In the genomic region with DNA sequence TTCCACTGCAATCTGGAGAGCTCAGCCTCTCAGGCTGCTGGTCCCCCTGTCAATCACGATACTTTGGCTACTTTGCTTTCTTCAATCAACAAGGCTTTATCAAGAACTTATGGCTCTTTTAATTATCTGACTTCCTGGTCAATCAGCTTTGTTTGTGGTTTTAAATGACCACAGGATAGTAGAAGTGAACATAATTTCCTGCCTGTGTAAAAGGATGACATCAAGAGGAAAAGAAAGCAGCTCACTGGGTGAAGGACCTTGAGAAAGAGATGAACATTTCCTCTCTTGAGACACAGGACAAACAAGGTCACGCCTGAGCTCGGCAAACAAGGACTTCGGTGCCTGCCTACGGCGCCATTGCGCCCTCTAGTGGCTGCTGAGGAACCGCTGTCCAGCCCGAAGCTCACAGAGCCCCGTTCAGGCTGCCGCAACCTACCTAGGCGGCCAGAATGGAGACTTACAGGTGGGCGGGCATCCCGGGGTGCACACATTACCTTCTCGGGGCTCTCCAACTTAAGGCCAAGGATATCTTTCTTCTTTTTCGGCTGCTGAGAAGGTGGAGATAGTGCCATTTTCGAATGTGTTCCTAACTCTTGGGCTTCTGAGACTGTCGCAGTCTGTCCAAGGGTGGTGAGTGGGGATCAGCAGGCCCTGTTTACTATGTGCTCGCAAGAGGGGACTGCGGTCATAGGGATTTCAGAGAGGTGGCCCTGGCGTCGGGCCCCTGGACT, we compare ENCODE assay signal across 8 cellular contexts. TPM values are rescaled to one million over a fixed set of nuclear protein-coding genes. Genes with fewer than 3 reads are reported as not detected.
DNase-seq lines count a peak whose midpoint lies in the region; ATAC-seq and TF ChIP-seq lines count a peak whose summit lies in the region.

No MANE protein-coding gene starts in this region.

- DNase-seq in ELF-1 (ENCODE audit: low read depth, low spot score) (peak; percentile 91), GOT3 (lab: John Stamatoyannopoulos, UW) (peak; percentile 45), SJCRH30 (peak; percentile 63 to 84), osteoblast (ENCODE audit: insufficient read length, low spot score, missing footprints) (peak; percentile 98), suprapubic skin (ENCODE audit: low spot score in 2 of 2) (peak; percentile 93 to 95)
- peak; percentile 82 for DNase-seq in activated gamma-delta T cell treated with anti-CD3 and anti-CD28 coated beads, Interleukin-2, amount 50 U/mL, for 16 hours (ENCODE audit: low read depth)

- peak; percentile 92 for ATAC-seq in gastroesophageal sphincter

- peak overlapping the region; percentile 49 for H2AFZ ChIP-seq in osteoblast (ENCODE audit: low read length)

- H3K4me2 ChIP-seq in osteoblast (ENCODE audit: insufficient read depth, low read length) = peak overlapping the region; percentile 58

- H3K27me3 ChIP-seq in SJCRH30 = peaks cover 5% of the 10 kb centered on the region
- H3K27me3 ChIP-seq in gastroesophageal sphincter = no peaks in the 10 kb centered on the region
- H3K27me3 ChIP-seq in osteoblast (ENCODE audit: insufficient read depth, low read length) = no peaks in the 10 kb centered on the region
- no peaks in the 10 kb centered on the region for H3K27me3 ChIP-seq in suprapubic skin

- TF ChIP-seq EP300 in gastroesophageal sphincter (IDR thresholded peaks at IDR 0.05) (no peak), suprapubic skin (IDR thresholded peaks at IDR 0.05) (no peak)

- H3K79me2 ChIP-seq in osteoblast (ENCODE audit: insufficient read depth, low read length) = no peaks in the 10 kb centered on the region

- peak; percentile 91 for TF ChIP-seq CTCF in LNCAP (IDR thresholded peaks at IDR 0.05)
- peak; percentile 91 to 98 (median 94) for TF ChIP-seq CTCF in gastroesophageal sphincter (IDR thresholded peaks at IDR 0.05)
- peak; percentile 99 for TF ChIP-seq CTCF in osteoblast (IDR thresholded peaks at IDR 0.05; ENCODE audit: extremely low read depth, low read depth, low read length)
- peak; percentile 94 to 95 for TF ChIP-seq CTCF in suprapubic skin (IDR thresholded peaks at IDR 0.05)

- H3K27ac ChIP-seq in SJCRH30 = no peak overlapping the region
- H3K27ac ChIP-seq in gastroesophageal sphincter = peak overlapping the region in 3 of 4 donors; percentile 54 to 69 (median 57)
- peak overlapping the region; percentile 72 for H3K27ac ChIP-seq in osteoblast (ENCODE audit: low read depth, low read length)
- H3K27ac ChIP-seq in suprapubic skin = peak overlapping the region; percentile 85

- 10 to 55% methylated on average over 4 to 14 of the region's 22 CpGs for WGBS in gastroesophageal sphincter (ENCODE audit: low coverage in 1 of 2), 2 donors
- WGBS in suprapubic skin = 13% methylated on average over 16 of the region's 22 CpGs

- H3K36me3 ChIP-seq in SJCRH30 (no peaks in the 10 kb centered on the region), gastroesophageal sphincter (no peaks in the 10 kb centered on the region), osteoblast (ENCODE audit: insufficient read depth, low read length) (no peaks in the 10 kb centered on the region), suprapubic skin (peaks cover 8% of the 10 kb centered on the region)

- H3K4me3 ChIP-seq in SJCRH30 (no peak overlapping the region), gastroesophageal sphincter (no peak overlapping the region), osteoblast (ENCODE audit: insufficient read depth, low read length) (peak overlapping the region; percentile 3), suprapubic skin (no peak overlapping the region)

- H3K4me1 ChIP-seq in SJCRH30 (0 out of 2 replicates have a peak, but pooled peaks cover 3% of the 10 kb centered on the region), gastroesophageal sphincter (peaks cover 0 to 12% (median 3%) of the 10 kb centered on the region in 3 donors), osteoblast (ENCODE audit: insufficient read depth, low read length) (peaks cover 18% of the 10 kb centered on the region), suprapubic skin (peaks cover 16% of the 10 kb centered on the region)

- TF ChIP-seq POLR2A in gastroesophageal sphincter (IDR thresholded peaks at IDR 0.05) (no peak), suprapubic skin (IDR thresholded peaks at IDR 0.05) (no peak)

- H4K20me1 ChIP-seq in osteoblast (ENCODE audit: insufficient read depth, low read length) = no peaks in the 10 kb centered on the region

- H3K9me3 ChIP-seq in SJCRH30 (replicated peaks) (no peaks in the 10 kb centered on the region), gastroesophageal sphincter (no peaks in the 10 kb centered on the region), osteoblast (ENCODE audit: low read depth, low read length) (no peaks in the 10 kb centered on the region), suprapubic skin (no peaks in the 10 kb centered on the region)

RNA-seq across cellular contexts. Expression of a gene that starts 54.0 kb away (rescaled TPM):
- not detected in 2 replicates for total RNA-seq in SJCRH30 (2014; rRNA removed; shearing (Covaris generic))
- total RNA-seq in gastroesophageal sphincter (under 1 TPM in 3 of 4 donors, not detected in 1; 0.40 to 0.87 (median 0.47) TPM), osteoblast (0.72 and 1.2 TPM in 2 replicates), suprapubic skin (10 to 100 TPM in 3 of 4 donors, 1 to 10 TPM in 1; 7.0 to 15.9 (median 12.0) TPM)

Comparison
In these comparisons a context has a peak if more than half of its experiments do, and no peak if none do; other contexts are left out.
1. DNase-seq: peak in every context shown above with its lines; median percentile 98 in osteoblast; 94 in suprapubic skin; 91 in ELF-1; 82 in activated gamma-delta T cell treated with anti-CD3 and anti-CD28 coated beads, Interleukin-2, amount 50 U/mL, for 16 hours; 74 in SJCRH30; 45 in GOT3.